ENCODE assay signal across 14 cellular contexts in genomic region chr7:157541295-157541608, GRCh38.
"Had no signal": no experiment of that assay in that cellular context is flagged by ENCODE, and none has a peak within 500 bp of the region (broad histone marks: within the 10 kb centered on the region; RNA-seq: fewer than 3 reads in every experiment).

No MANE protein-coding gene starts in this region.

- H3K4me3 ChIP-seq: coronary artery, gastrocnemius medialis, hepatocyte, lung, ovary, tibial nerve had no signal

- FAIRE-seq: TTC549 had no signal

- H3K27me3 ChIP-seq: gastrocnemius medialis, hepatocyte, ovary, tibial nerve had no signal

- H3K36me3 ChIP-seq: gastrocnemius medialis, ovary had no signal

- H3K27ac ChIP-seq: coronary artery, gastrocnemius medialis, hepatocyte, ovary, tibial nerve had no signal

- H3K4me2 ChIP-seq: hepatocyte had no signal

- H3K9me3 Mint-ChIP-seq: activated naive CD4-positive, alpha-beta T cell treated with anti-CD3 and anti-CD28 coated beads for 36 hours; naive thymus-derived CD8-positive, alpha-beta T cell had no signal

- DNase-seq: activated CD4-positive, CD25-positive, alpha-beta regulatory T cell; activated naive CD4-positive, alpha-beta T cell treated with anti-CD3 and anti-CD28 coated beads for 36 hours; caudate nucleus; effector CD4-positive, alpha-beta T cell; gastrocnemius medialis; kidney glomerular epithelial cell; ovary; T-helper 2 cell had no signal

- H3K4me1 ChIP-seq: gastrocnemius medialis, tibial nerve had no signal

- H3K4me3 Mint-ChIP-seq: activated naive CD4-positive, alpha-beta T cell treated with anti-CD3 and anti-CD28 coated beads for 36 hours; naive thymus-derived CD8-positive, alpha-beta T cell had no signal

- H3K27ac Mint-ChIP-seq: activated naive CD4-positive, alpha-beta T cell treated with anti-CD3 and anti-CD28 coated beads for 36 hours; naive thymus-derived CD8-positive, alpha-beta T cell had no signal

- H2AFZ ChIP-seq: hepatocyte had no signal

- H3K79me2 ChIP-seq: hepatocyte had no signal

- H3K9me3 ChIP-seq: gastrocnemius medialis, ovary had no signal
